Comparison of ENCODE assay signal across 2 cellular contexts in genomic region chr5:151094054-151094858, GRCh38.
TF ChIP-seq lines count a peak whose summit lies in the region.

No MANE protein-coding gene starts in this region.

TF ChIP-seq in SK-N-SH, 30 proteins besides CTCF, POLR2A, EP300 and RAD21 (continued from another document):
- no peak for TF ChIP-seq REST (IDR thresholded peaks at IDR 0.05; ENCODE audit: low read depth, low read length)
- no peak for TF ChIP-seq MEF2A (IDR thresholded peaks at IDR 0.05; ENCODE audit: borderline replicate concordance, low read depth)
- no peak for TF ChIP-seq YY1 (IDR thresholded peaks at IDR 0.05; ENCODE audit: low read depth)
- no peak for TF ChIP-seq CHD2 (IDR thresholded peaks at IDR 0.05; ENCODE audit: low read length, partially characterized antibody)
- TF ChIP-seq FOSL2 (IDR thresholded peaks at IDR 0.05; ENCODE audit: borderline replicate concordance, low read depth), result no peak
- no peak for TF ChIP-seq JUND (IDR thresholded peaks at IDR 0.05)
- no peak for TF ChIP-seq RXRA (IDR thresholded peaks at IDR 0.05; ENCODE audit: borderline replicate concordance, low read depth)
- TF ChIP-seq GABPA (IDR thresholded peaks at IDR 0.05; ENCODE audit: low read depth), result no peak

TF ChIP-seq in WTC11, 78 proteins besides CTCF, POLR2A, EP300 and RAD21 (continued from another document):
- TF ChIP-seq AFF4 (CRISPR knock-in tag; IDR thresholded peaks at IDR 0.05; ENCODE audit: borderline replicate concordance), result no peak
- no peak for TF ChIP-seq ZNF425 (CRISPR knock-in tag; conservative IDR thresholded peaks at IDR 0.05)
- no peak for TF ChIP-seq CREB1 (CRISPR knock-in tag; IDR thresholded peaks at IDR 0.05)
- no peak for TF ChIP-seq FOXP1 (CRISPR knock-in tag; IDR thresholded peaks at IDR 0.05; ENCODE audit: borderline replicate concordance)
- no peak for TF ChIP-seq GABPB1 (CRISPR knock-in tag; IDR thresholded peaks at IDR 0.05)
- no peak for TF ChIP-seq NFE2L1 (CRISPR knock-in tag; IDR thresholded peaks at IDR 0.05)
- no peak for TF ChIP-seq CREM (CRISPR knock-in tag; IDR thresholded peaks at IDR 0.05)
- no peak for TF ChIP-seq ZNF281 (CRISPR knock-in tag; IDR thresholded peaks at IDR 0.05)
- no peak for TF ChIP-seq FOXK1 (CRISPR knock-in tag; IDR thresholded peaks at IDR 0.05)
- TF ChIP-seq ATF1 (CRISPR knock-in tag; IDR thresholded peaks at IDR 0.05), result no peak
